ENCODE assay signal across 12 cellular contexts in the genomic region with DNA sequence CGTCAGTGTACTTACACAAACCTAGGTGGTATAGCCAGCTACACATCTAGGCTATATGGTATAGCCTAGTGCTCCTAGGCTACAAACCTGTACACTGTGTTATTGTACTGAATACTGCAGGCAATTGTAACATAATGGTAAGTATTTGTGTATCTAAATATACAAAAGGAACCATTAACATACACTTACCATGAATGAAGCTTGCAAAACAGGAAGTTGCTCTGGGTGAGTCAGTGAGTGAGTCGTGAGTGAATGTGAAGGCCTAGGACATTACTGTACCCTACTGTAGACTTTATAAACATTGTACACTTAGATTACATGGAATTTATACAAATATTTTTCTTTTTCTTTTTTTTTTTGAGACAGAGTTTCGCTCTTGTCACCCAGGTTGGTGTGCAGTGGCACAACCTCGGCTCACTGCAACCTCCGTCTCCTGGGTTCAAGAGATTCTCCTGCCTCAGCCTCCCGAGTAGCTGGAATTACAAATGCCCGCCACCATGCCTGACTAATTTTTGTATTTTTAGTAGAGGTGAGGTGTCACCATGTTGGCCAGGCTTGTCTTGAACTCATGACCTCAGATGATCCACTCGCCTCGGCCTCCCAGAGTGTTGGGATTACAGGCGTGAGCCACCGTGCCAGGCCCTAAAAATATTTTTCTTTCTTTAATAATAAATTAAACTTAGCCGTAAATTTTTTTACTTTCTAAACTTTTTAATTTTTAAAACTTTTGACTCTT. TPM values are rescaled to one million over a fixed set of nuclear protein-coding genes. Genes with fewer than 3 reads are reported as not detected.
A peak's percentile ranks its signal among the peaks of the same experiment; 100 is the strongest.
DNase-seq lines count a peak whose midpoint lies in the region; ATAC-seq and TF ChIP-seq lines count a peak whose summit lies in the region.
"Had no signal": no experiment of that assay in that cellular context is flagged by ENCODE, and none has a peak within 500 bp of the region (broad histone marks: within the 10 kb centered on the region; RNA-seq: fewer than 3 reads in every experiment).

No MANE protein-coding gene starts in this region.

- H2AFZ ChIP-seq in H9 (ENCODE audit: low read length), result no peak overlapping the region

- CTCF ChIA-PET in MCF 10A (lab: Yijun Ruan, JAX), result interaction anchor here (0.5 to 2.1 kb wide), 4 partner anchors 22 to 228 kb away, joined by 3 to 13 read pairs (median 4); no protein-coding TSS in a partner anchor
- CTCF ChIA-PET in activated naive CD4-positive, alpha-beta T cell treated with anti-CD3 and anti-CD28 coated beads for 36 hours (lab: Charles Lee), result interaction anchor here (0.6 kb wide), 1 partner anchor 24 kb away, joined by 3 read pairs; no protein-coding TSS in a partner anchor

- no peak overlapping the region for H4K8ac ChIP-seq in H9 (replicated peaks; ENCODE audit: insufficient read length, low read depth, low read length)

- no peaks in the 10 kb centered on the region for H3K79me2 ChIP-seq in H9 (ENCODE audit: insufficient read depth, low read length)

- in situ Hi-C loops in SK-MEL-5 (cut with HindIII; ENCODE audit: low pct_unique_long_range_greater_than_20kb, low sequenced_read_pairs), result no loop called here

- H3K36me3 Mint-ChIP-seq in MCF 10A (ENCODE audit: insufficient read depth, unreplicated experiment), result no peaks in the 10 kb centered on the region
- no peaks in the 10 kb centered on the region; a peak in 1 of 7 replicates for H3K36me3 Mint-ChIP-seq in H9 (ENCODE audit: insufficient read depth in 1 of 3, low read depth in 3 of 3)
- H3K36me3 Mint-ChIP-seq in activated naive CD4-positive, alpha-beta T cell treated with anti-CD3 and anti-CD28 coated beads for 36 hours (ENCODE audit: low read depth), result no peaks in the 10 kb centered on the region
- H3K36me3 Mint-ChIP-seq: CD4-positive, CD25-positive, alpha-beta regulatory T cell had no signal

- ATAC-seq in HG03139 (IDR thresholded peaks at IDR 0.05; ENCODE audit: unreplicated experiment), result no peak

- H3K4me3 Mint-ChIP-seq in MCF 10A (ENCODE audit: unreplicated experiment), result no peak overlapping the region
- no peak overlapping the region for H3K4me3 Mint-ChIP-seq in H9
- H3K4me3 Mint-ChIP-seq in activated naive CD4-positive, alpha-beta T cell treated with anti-CD3 and anti-CD28 coated beads for 36 hours, result no peak overlapping the region
- H3K4me3 Mint-ChIP-seq: activated T-helper 1 cell treated with anti-CD3 and anti-CD28 coated beads, Interleukin-12 subunit alpha, Interleukin-12 subunit beta, Interleukin-2, Interleukin-4 antibody, amounts not matched to agents 30 ng/mL and 10 ng/mL and 1 ng/mL, durations not matched to agents 14 hours and 24 hours and 36 hours; CD4-positive, CD25-positive, alpha-beta regulatory T cell had no signal

- H3K36me3 ChIP-seq in breast epithelium (no peaks in the 10 kb centered on the region), prostate gland (no peaks in the 10 kb centered on the region)
- H3K36me3 ChIP-seq: HAP-1 had no signal

- H3K4me1 Mint-ChIP-seq in MCF 10A (ENCODE audit: insufficient read depth, unreplicated experiment), result peaks cover 30% of the 10 kb centered on the region
- peaks cover 8 to 13% of the 10 kb centered on the region in 2 experiments for H3K4me1 Mint-ChIP-seq in H9
- no peaks in the 10 kb centered on the region for H3K4me1 Mint-ChIP-seq in activated naive CD4-positive, alpha-beta T cell treated with anti-CD3 and anti-CD28 coated beads for 36 hours (ENCODE audit: low read depth)

- H3K27ac Mint-ChIP-seq in MCF 10A (ENCODE audit: low read depth, unreplicated experiment) (peak overlapping the region; percentile 33), H9 (no peak overlapping the region)
- H3K27ac Mint-ChIP-seq in activated naive CD4-positive, alpha-beta T cell treated with anti-CD3 and anti-CD28 coated beads for 36 hours, result no peak overlapping the region
- H3K27ac Mint-ChIP-seq: activated T-helper 1 cell treated with anti-CD3 and anti-CD28 coated beads, Interleukin-12 subunit alpha, Interleukin-12 subunit beta, Interleukin-2, Interleukin-4 antibody, amounts not matched to agents 30 ng/mL and 10 ng/mL and 1 ng/mL, durations not matched to agents 14 hours and 24 hours and 36 hours had no signal

- H2BK5ac ChIP-seq in H9 (ENCODE audit: insufficient read length, low read length), result no peak overlapping the region

- TF ChIP-seq POLR2A in breast epithelium (IDR thresholded peaks at IDR 0.05), result no peak
- TF ChIP-seq POLR2A in prostate gland (IDR thresholded peaks at IDR 0.05), result no peak

- no peak overlapping the region for H3K4me2 ChIP-seq in H9 (ENCODE audit: insufficient read depth, insufficient read length, low read length)

- H2BK12ac ChIP-seq in H9 (ENCODE audit: insufficient read length, low read depth, low read length), result no peak overlapping the region

- DNase-seq in MCF 10A (ENCODE audit: unreplicated experiment), result peak; percentile 87
- DNase-seq in breast epithelium (ENCODE audit: low spot score in 2 of 2), result no peak
- peak; percentile 22 for DNase-seq in SK-MEL-5 (ENCODE audit: low read depth, low spot score)
- DNase-seq in fibroblast of gingiva (ENCODE audit: low read depth), result peak; percentile 75
- DNase-seq in H9, result no peak
- no peak for DNase-seq in activated naive CD4-positive, alpha-beta T cell treated with anti-CD3 and anti-CD28 coated beads for 36 hours
- DNase-seq in prostate gland (ENCODE audit: low spot score), result no peak

- peaks cover 7% of the 10 kb centered on the region for H3K9me3 Mint-ChIP-seq in MCF 10A (ENCODE audit: unreplicated experiment)
- H3K9me3 Mint-ChIP-seq in H9, result peaks cover under 1 to 4% of the 10 kb centered on the region in 2 experiments; a peak in 3 of 5 replicates
- no peaks in the 10 kb centered on the region for H3K9me3 Mint-ChIP-seq in activated naive CD4-positive, alpha-beta T cell treated with anti-CD3 and anti-CD28 coated beads for 36 hours
- H3K9me3 Mint-ChIP-seq: activated T-helper 1 cell treated with anti-CD3 and anti-CD28 coated beads, Interleukin-12 subunit alpha, Interleukin-12 subunit beta, Interleukin-2, Interleukin-4 antibody, amounts not matched to agents 30 ng/mL and 10 ng/mL and 1 ng/mL, durations not matched to agents 14 hours and 24 hours and 36 hours had no signal

- H2BK120ac ChIP-seq in H9 (ENCODE audit: low read depth, low read length, poor library complexity, severe bottlenecking), result no peak overlapping the region

- no peak overlapping the region for H3T11ph ChIP-seq in H9 (ENCODE audit: low read length)

- no peak overlapping the region for H3K56ac ChIP-seq in H9 (ENCODE audit: insufficient read length, low read depth, low read length)

- no peak overlapping the region for H3K27ac ChIP-seq in breast epithelium
- H3K27ac ChIP-seq in H9 (ENCODE audit: insufficient read length, low read depth, low read length), result no peak overlapping the region
- H3K27ac ChIP-seq in prostate gland, result no peak overlapping the region

- H2BK15ac ChIP-seq in H9 (ENCODE audit: low read depth, low read length), result no peak overlapping the region

- TF ChIP-seq CTCF in MCF 10A (IDR thresholded peaks at IDR 0.05; ENCODE audit: unreplicated experiment) (no peak), breast epithelium (IDR thresholded peaks at IDR 0.05) (no peak), H9 (conservative IDR thresholded peaks at IDR 0.05) (no peak), prostate gland (IDR thresholded peaks at IDR 0.05) (no peak)

- no peaks in the 10 kb centered on the region for H3K9me3 ChIP-seq in breast epithelium
- H3K9me3 ChIP-seq in H9 (ENCODE audit: control insufficient read depth, low read depth, low read length), result no peaks in the 10 kb centered on the region
- H3K9me3 ChIP-seq in prostate gland, result no peaks in the 10 kb centered on the region
- H3K9me3 ChIP-seq: HAP-1 had no signal

- H3K23ac ChIP-seq in H9 (ENCODE audit: insufficient read length, low read depth, low read length), result no peak overlapping the region

- H3K27me3 ChIP-seq in breast epithelium, result no peaks in the 10 kb centered on the region
- no peaks in the 10 kb centered on the region for H3K27me3 ChIP-seq in H9 (ENCODE audit: insufficient read depth, low read length)
- H3K27me3 ChIP-seq in prostate gland (replicated peaks; ENCODE audit: insufficient read depth), result no peaks in the 10 kb centered on the region

- H3K4ac ChIP-seq in H9 (ENCODE audit: low read depth, low read length), result no peak overlapping the region

- no peak overlapping the region for H4K5ac ChIP-seq in H9 (ENCODE audit: insufficient read length, low read depth, low read length)

- no peak overlapping the region for H3K18ac ChIP-seq in H9 (ENCODE audit: insufficient read length, low read depth, low read length)

- POLR2A ChIA-PET in MCF 10A (lab: Yijun Ruan, JAX), result no interaction called here

- no peaks in the 10 kb centered on the region for H4K20me1 ChIP-seq in H9 (ENCODE audit: control insufficient read depth, insufficient read depth, insufficient read length)

- no peaks in the 10 kb centered on the region for H3K79me1 ChIP-seq in H9 (ENCODE audit: insufficient read depth, low read depth, low read length, poor library complexity, severe bottlenecking)

- no peak overlapping the region for H3K9ac ChIP-seq in H9 (ENCODE audit: extremely low read depth, insufficient read length, low read length)

- no TSS peak for BruUV-seq in MCF 10A (replicated peaks; lab: Mats Ljungman, UMichigan)

- no peak overlapping the region for H3K14ac ChIP-seq in H9 (ENCODE audit: insufficient read depth, low read length)

- no peak overlapping the region for H2BK20ac ChIP-seq in H9 (ENCODE audit: low read depth, low read length, poor library complexity, severe bottlenecking)

- H2AK5ac ChIP-seq in H9 (ENCODE audit: insufficient read length, low read length), result no peak overlapping the region

- H4K91ac ChIP-seq in H9 (ENCODE audit: insufficient read length, low read depth, low read length), result no peak overlapping the region

- intact Hi-C loops in MCF 10A (cut with micrococcal nuclease) (no loop called here), breast epithelium (cut with DNase I; ENCODE audit: low total_unique reads) (no loop called here), prostate gland (cut with DNase I) (no loop called here)
- intact Hi-C loops in activated naive CD4-positive, alpha-beta T cell treated with anti-CD3 and anti-CD28 coated beads for 36 hours (cut with micrococcal nuclease), result no loop called here

- H3K4me1 ChIP-seq in breast epithelium (no peaks in the 10 kb centered on the region), H9 (ENCODE audit: insufficient read depth, low read length) (no peaks in the 10 kb centered on the region), prostate gland (replicated peaks) (no peaks in the 10 kb centered on the region)

- H3K4me3 ChIP-seq in breast epithelium, result no peak overlapping the region
- H3K4me3 ChIP-seq in prostate gland, result no peak overlapping the region
- H3K4me3 ChIP-seq: HAP-1 had no signal

- no peaks in the 10 kb centered on the region for H3K27me3 Mint-ChIP-seq in MCF 10A (ENCODE audit: insufficient read depth, unreplicated experiment)
- H3K27me3 Mint-ChIP-seq in H9 (ENCODE audit: low read depth), result peaks cover 2% of the 10 kb centered on the region; the same call in 1 of the 2 replicates
- H3K27me3 Mint-ChIP-seq in activated naive CD4-positive, alpha-beta T cell treated with anti-CD3 and anti-CD28 coated beads for 36 hours (ENCODE audit: low read depth), result peaks cover 9% of the 10 kb centered on the region
- H3K27me3 Mint-ChIP-seq: CD4-positive, CD25-positive, alpha-beta regulatory T cell had no signal

- 100% methylated on average over 1 of the region's 12 CpGs for WGBS in H9 (ENCODE audit: extremely low coverage, insufficient read length, low lambda C conversion rate)
- WGBS in prostate gland, result 86% methylated on average over 12 of the region's 12 CpGs

- H3K23me2 ChIP-seq in H9 (ENCODE audit: insufficient read length, low read depth, low read length, poor library complexity, severe bottlenecking), result no peaks in the 10 kb centered on the region

RNA-seq across cellular contexts. Expression of a gene that starts 15.4 kb away (rescaled TPM):
- total RNA-seq in MCF 10A (2022), result not detected in 2 replicates
- total RNA-seq in breast epithelium, result 1 to 10 TPM; 2.1 to 5.1 (median 4.3) TPM
- total RNA-seq in SK-MEL-5 (2014; rRNA removed; shearing (Covaris generic)), result not detected in 2 replicates
- polyA plus RNA-seq in SK-MEL-5 (2015; cell fraction: cytosol; rRNA removed), result not detected in 2 replicates
- polyA plus RNA-seq in SK-MEL-5 (2015; cell fraction: nucleus; rRNA removed), result 0.16 TPM in 1 of 2 replicates, not detected in the other
- total RNA-seq in H9 (2021), result 0.17 and 0.18 TPM in 2 replicates
- not detected for total RNA-seq in activated naive CD4-positive, alpha-beta T cell treated with anti-CD3 and anti-CD28 coated beads for 36 hours
- total RNA-seq in prostate gland, result 10 to 100 TPM in 1 of 2 donors, 1 to 10 TPM in 1; 5.0 to 10.8 TPM
- total RNA-seq: activated T-helper 1 cell treated with anti-CD3 and anti-CD28 coated beads, Interleukin-12 subunit alpha, Interleukin-12 subunit beta, Interleukin-2, Interleukin-4 antibody, amounts not matched to agents 30 ng/mL and 10 ng/mL and 1 ng/mL, durations not matched to agents 14 hours and 24 hours and 36 hours; CD4-positive, CD25-positive, alpha-beta regulatory T cell had no signal
- polyA plus RNA-seq: CD4-positive, CD25-positive, alpha-beta regulatory T cell had no signal

RNA-seq across cellular contexts. Expression of a gene that starts 28.0 kb away (rescaled TPM):
- total RNA-seq in MCF 10A (2022) (not detected in 2 replicates), breast epithelium (under 1 TPM in 1 of 3 donors, not detected in 2; 0.59 TPM), H9 (2021) (not detected in 2 replicates), prostate gland (1 to 10 TPM in 1 of 2 donors, under 1 TPM in 1; 0.41 to 4.5 TPM)
- total RNA-seq in SK-MEL-5 (2014; rRNA removed; shearing (Covaris generic)), result not detected in 2 replicates
- not detected in 2 replicates for polyA plus RNA-seq in SK-MEL-5 (2015; cell fraction: cytosol; rRNA removed)
- not detected in 2 replicates for polyA plus RNA-seq in SK-MEL-5 (2015; cell fraction: nucleus; rRNA removed)
- total RNA-seq in activated naive CD4-positive, alpha-beta T cell treated with anti-CD3 and anti-CD28 coated beads for 36 hours, result not detected
- total RNA-seq: activated T-helper 1 cell treated with anti-CD3 and anti-CD28 coated beads, Interleukin-12 subunit alpha, Interleukin-12 subunit beta, Interleukin-2, Interleukin-4 antibody, amounts not matched to agents 30 ng/mL and 10 ng/mL and 1 ng/mL, durations not matched to agents 14 hours and 24 hours and 36 hours; CD4-positive, CD25-positive, alpha-beta regulatory T cell; ureter had no signal
- polyA plus RNA-seq: CD4-positive, CD25-positive, alpha-beta regulatory T cell had no signal

Comparison
In these comparisons a context has a peak if more than half of its experiments do, and no peak if none do; other contexts are left out.
1. DNase-seq: peak in MCF 10A (single experiment), SK-MEL-5 (single experiment) and fibroblast of gingiva (single experiment); none in breast epithelium (0 of 2), H9 (single experiment), activated naive CD4-positive, alpha-beta T cell treated with anti-CD3 and anti-CD28 coated beads for 36 hours (single experiment) and prostate gland (single experiment).